Comparison of ENCODE assay signal across 1 cellular context in genomic region chr2:206462240-206462854, GRCh38.
TF ChIP-seq lines count a peak whose summit lies in the region.

No MANE protein-coding gene starts in this region.

TF ChIP-seq in WTC11, 78 proteins besides CTCF, POLR2A, EP300 and RAD21:
- TF ChIP-seq TEAD1 (CRISPR knock-in tag; IDR thresholded peaks at IDR 0.05): 0 out of 2 replicates have a peak, but pooled peaks have one; percentile 37
- no peak for TF ChIP-seq AFF4 (CRISPR knock-in tag; IDR thresholded peaks at IDR 0.05; ENCODE audit: borderline replicate concordance)
- TF ChIP-seq FOXP4 (CRISPR knock-in tag; IDR thresholded peaks at IDR 0.05): peak; percentile 58; the same call in 1 of the 2 replicates
- no peak for TF ChIP-seq FOXJ3 (CRISPR knock-in tag; IDR thresholded peaks at IDR 0.05; ENCODE audit: borderline replicate concordance)
- TF ChIP-seq ZSCAN18 (CRISPR knock-in tag; IDR thresholded peaks at IDR 0.05): peak; percentile 22; the same call in 1 of the 2 replicates
- TF ChIP-seq ATF1 (CRISPR knock-in tag; IDR thresholded peaks at IDR 0.05): no peak
- 0 out of 2 replicates have a peak, but pooled peaks have one; percentile 26 for TF ChIP-seq ERG (CRISPR knock-in tag; IDR thresholded peaks at IDR 0.05)
- peak; percentile 93 for TF ChIP-seq ZNF423 (CRISPR knock-in tag; IDR thresholded peaks at IDR 0.05)
- 0 out of 2 replicates have a peak, but pooled peaks have one; percentile 37 for TF ChIP-seq ETV6 (CRISPR knock-in tag; IDR thresholded peaks at IDR 0.05)
- no peak for TF ChIP-seq PRRX2 (CRISPR knock-in tag; IDR thresholded peaks at IDR 0.05)
- TF ChIP-seq TEAD4 (CRISPR knock-in tag; IDR thresholded peaks at IDR 0.05): no peak
- TF ChIP-seq IRF1 (CRISPR knock-in tag; IDR thresholded peaks at IDR 0.05): no peak
- TF ChIP-seq ZNF512 (CRISPR knock-in tag; IDR thresholded peaks at IDR 0.05; ENCODE audit: borderline replicate concordance): no peak
TF ChIP-seq in WTC11: peak in this region for 6.
